Comparison of ENCODE assay signal across 12 cellular contexts in the genomic region with DNA sequence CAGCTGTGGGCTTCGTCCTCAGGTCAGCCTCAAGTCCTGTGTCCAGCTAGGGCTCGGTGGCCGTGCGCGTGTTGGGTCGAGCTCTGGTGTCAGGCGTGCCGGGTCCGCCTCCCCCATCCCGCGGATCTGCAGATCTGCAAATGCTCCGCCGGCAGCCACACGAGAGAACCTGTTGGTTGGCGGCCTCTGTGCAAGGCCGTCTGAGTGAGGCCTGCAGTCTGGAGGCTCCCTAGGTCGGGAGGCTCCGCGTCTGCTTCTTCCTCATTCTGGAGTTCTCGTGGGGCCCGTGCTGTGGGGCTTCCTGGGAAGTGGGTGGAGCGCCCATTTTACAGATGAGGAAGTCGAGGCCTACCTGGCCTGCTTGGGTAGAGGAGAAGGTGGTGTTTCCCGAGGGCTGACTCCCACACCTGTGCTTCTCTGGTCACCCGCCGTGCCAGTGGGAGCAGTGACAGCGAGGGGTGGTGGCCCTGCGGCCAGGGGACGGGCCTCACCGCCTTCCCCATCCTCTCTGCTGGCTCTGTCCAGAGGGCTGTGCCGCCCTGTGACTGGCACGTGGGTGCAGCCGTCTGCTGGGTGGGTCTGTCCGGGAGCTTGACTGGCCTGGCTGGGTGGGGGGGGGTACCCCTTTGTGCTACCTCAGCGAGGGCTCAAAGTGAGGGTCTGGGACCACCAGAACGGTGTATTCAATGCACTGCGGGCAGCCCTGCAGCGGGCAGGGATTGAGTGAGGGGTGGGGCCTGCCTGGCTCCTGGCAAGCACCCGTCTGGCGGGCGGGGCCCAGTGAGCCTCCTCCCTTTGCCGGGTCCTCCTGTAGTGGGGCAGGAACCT. TPM values are rescaled to one million over a fixed set of nuclear protein-coding genes. Genes with fewer than 3 reads are reported as not detected.
A peak's percentile ranks its signal among the peaks of the same experiment; 100 is the strongest.
DNase-seq lines count a peak whose midpoint lies in the region; ATAC-seq, FAIRE-seq and TF ChIP-seq lines count a peak whose summit lies in the region.
"Had no signal": no experiment of that assay in that cellular context is flagged by ENCODE, and none has a peak within 500 bp of the region (broad histone marks: within the 10 kb centered on the region; RNA-seq: fewer than 3 reads in every experiment).

No MANE protein-coding gene starts in this region.

- H3K27me3 Mint-ChIP-seq in activated T-cell treated with anti-CD3 and anti-CD28 coated beads, Interleukin-2, amount 50 U/mL, for 72 hours (ENCODE audit: low read depth), result no peaks in the 10 kb centered on the region
- H3K27me3 Mint-ChIP-seq in T-helper 17 cell (no peaks in the 10 kb centered on the region), immature natural killer cell (ENCODE audit: low read depth in 3 of 3) (peaks cover 34 to 48% (median 40%) of the 10 kb centered on the region in 3 donors)

- no peak for ATAC-seq in activated T-cell treated with anti-CD3 and anti-CD28 coated beads, Interleukin-2, amount 50 U/mL, for 72 hours (replicated peaks in 1 of 2)
- ATAC-seq in T-helper 17 cell (no peak), GM19455 (IDR thresholded peaks at IDR 0.05; ENCODE audit: unreplicated experiment) (no peak)
- ATAC-seq: psoas muscle had no signal

- H3K9me3 Mint-ChIP-seq in activated T-cell treated with anti-CD3 and anti-CD28 coated beads, Interleukin-2, amount 50 U/mL, for 72 hours, result no peaks in the 10 kb centered on the region
- no peaks in the 10 kb centered on the region for H3K9me3 Mint-ChIP-seq in immature natural killer cell

- H3K27ac Mint-ChIP-seq in activated T-cell treated with anti-CD3 and anti-CD28 coated beads, Interleukin-2, amount 50 U/mL, for 72 hours, result no peak overlapping the region
- peak overlapping the region; percentile 95 for H3K27ac Mint-ChIP-seq in T-helper 17 cell
- H3K27ac Mint-ChIP-seq in immature natural killer cell, result peak overlapping the region in 4 of 6 donors; percentile 57 to 99 (median 76)

- H3K4me3 ChIP-seq in stomach, result peak overlapping the region in 1 of 4 donors; percentile 9
- H3K4me3 ChIP-seq: psoas muscle had no signal

- TF ChIP-seq POLR2A in stomach (IDR thresholded peaks at IDR 0.05), result no peak

- H3K4me3 Mint-ChIP-seq in activated T-cell treated with anti-CD3 and anti-CD28 coated beads, Interleukin-2, amount 50 U/mL, for 72 hours, result peak overlapping the region; percentile 37 to 88
- peak overlapping the region; percentile 73 for H3K4me3 Mint-ChIP-seq in T-helper 17 cell
- H3K4me3 Mint-ChIP-seq in immature natural killer cell, result peak overlapping the region; percentile 35 to 67 (median 46)

- H3K4me1 ChIP-seq in stomach, result peaks cover 29 to 58% (median 47%) of the 10 kb centered on the region in 4 donors

- peaks cover 0 to 11% (median under 1%) of the 10 kb centered on the region in 4 donors for H3K36me3 ChIP-seq in stomach

- H3K9me3 ChIP-seq in T-helper 17 cell (ENCODE audit: control insufficient read depth, low read length, poor library complexity, severe bottlenecking) (no peaks in the 10 kb centered on the region), stomach (no peaks in the 10 kb centered on the region)
- H3K9me3 ChIP-seq: psoas muscle had no signal

- H3K36me3 Mint-ChIP-seq in activated T-cell treated with anti-CD3 and anti-CD28 coated beads, Interleukin-2, amount 50 U/mL, for 72 hours (ENCODE audit: insufficient read depth in 2 of 2), result peaks cover 0 to 2% of the 10 kb centered on the region in 2 donors
- H3K36me3 Mint-ChIP-seq in T-helper 17 cell (ENCODE audit: low read depth) (peaks cover 4% of the 10 kb centered on the region), immature natural killer cell (no peaks in the 10 kb centered on the region)

- intact Hi-C loops in stomach (cut with DNase I; ENCODE audit: low total_unique reads), result no loop called here

- H3K27ac ChIP-seq in stomach, result peak overlapping the region in 2 of 5 donors; percentile 94 to 97
- H3K27ac ChIP-seq: KMS-11, psoas muscle had no signal

- no peaks in the 10 kb centered on the region for H3K27me3 ChIP-seq in stomach

- no peak for TF ChIP-seq EP300 in stomach (IDR thresholded peaks at IDR 0.05)

- H3K4me1 Mint-ChIP-seq in activated T-cell treated with anti-CD3 and anti-CD28 coated beads, Interleukin-2, amount 50 U/mL, for 72 hours (ENCODE audit: low read depth), result peaks cover 34% of the 10 kb centered on the region
- H3K4me1 Mint-ChIP-seq in T-helper 17 cell (peaks cover 29% of the 10 kb centered on the region), immature natural killer cell (peaks cover 40 to 49% of the 10 kb centered on the region in 2 donors)

- FAIRE-seq in urothelium cell line (lab: Jason Lieb, UNC), result no peak

- no peak for TF ChIP-seq CTCF in stomach (IDR thresholded peaks at IDR 0.05)

- WGBS in stomach, 5 donors, result 45 to 77% (median 69%) methylated on average over 10 to 42 of the region's 42 CpGs

- DNase-seq in activated T-cell treated with anti-CD3 and anti-CD28 coated beads, Interleukin-2, amount 50 U/mL, for 72 hours, result no peak
- DNase-seq in activated T-cell treated with anti-CD3 and anti-CD28 coated beads, Interleukin-2, amount 50 U/mL, for 48 hours, result no peak
- DNase-seq in T-helper 17 cell (no peak), immature natural killer cell (no peak), stomach (peak; percentile 33), NCI-H446 (lab: John Stamatoyannopoulos, UW) (no peak), urothelium cell line (ENCODE audit: low spot score) (no peak)
- DNase-seq: activated effector memory CD4-positive, alpha-beta T cell treated with Interleukin-2 at 50 U/mL for 16 hours; psoas muscle; stimulated activated CD4-positive, alpha-beta T cell treated with anti-CD3 and anti-CD28 coated beads, Interleukin-4, amount 100 ng/mL, for 4 hours had no signal

RNA-seq across cellular contexts. Expression of gene CSNK1G2, which starts 3.3 kb away (rescaled TPM):
- total RNA-seq in activated T-cell treated with anti-CD3 and anti-CD28 coated beads, Interleukin-2, amount 50 U/mL, for 72 hours, result 10 to 100 TPM; 63.7 to 66.5 TPM
- total RNA-seq in T-helper 17 cell (100 to 1,000 TPM; 110 to 117 TPM), stomach (100 to 1,000 TPM in 3 of 5 donors, 10 to 100 TPM in 2; 35.8 to 210 (median 106) TPM)
- polyA plus RNA-seq in immature natural killer cell (10 to 100 TPM; 18.0 to 35.4 (median 21.8) TPM), stomach (10 to 100 TPM; 30.2 to 44.9 (median 37.3) TPM)

RNA-seq across cellular contexts. Expression of gene ADAT3, which starts 39.1 kb away (rescaled TPM):
- total RNA-seq in activated T-cell treated with anti-CD3 and anti-CD28 coated beads, Interleukin-2, amount 50 U/mL, for 72 hours, result 1 to 10 TPM; 4.2 to 4.5 TPM
- total RNA-seq in T-helper 17 cell, result 1 to 10 TPM; 6.4 to 8.5 TPM
- polyA plus RNA-seq in immature natural killer cell, result 10 to 100 TPM in 1 of 3 donors, 1 to 10 TPM in 2; 2.1 to 10.0 (median 4.3) TPM
- 10 to 100 TPM in 3 of 5 donors, 1 to 10 TPM in 2; 4.2 to 75.9 (median 18.3) TPM for total RNA-seq in stomach
- polyA plus RNA-seq in stomach, result 1 to 10 TPM; 5.5 to 6.7 (median 6.0) TPM

RNA-seq across cellular contexts. Expression of gene SCAMP4, which starts 39.1 kb away (rescaled TPM):
- 10 to 100 TPM; 36.5 to 42.6 TPM for total RNA-seq in activated T-cell treated with anti-CD3 and anti-CD28 coated beads, Interleukin-2, amount 50 U/mL, for 72 hours
- total RNA-seq in T-helper 17 cell (10 to 100 TPM; 19.2 to 20.7 TPM), stomach (10 to 100 TPM; 10.7 to 77.6 (median 17.9) TPM)
- polyA plus RNA-seq in immature natural killer cell (10 to 100 TPM in 2 of 3 donors, 1 to 10 TPM in 1; 7.6 to 31.9 (median 22.6) TPM), stomach (10 to 100 TPM in 2 of 3 donors, 1 to 10 TPM in 1; 7.8 to 23.9 (median 19.4) TPM)

RNA-seq across cellular contexts. Expression of gene ABHD17A, which starts 59.0 kb away (rescaled TPM):
- total RNA-seq in activated T-cell treated with anti-CD3 and anti-CD28 coated beads, Interleukin-2, amount 50 U/mL, for 72 hours, result 10 to 100 TPM; 84.2 to 92.1 TPM
- total RNA-seq in T-helper 17 cell (100 to 1,000 TPM; 121 to 125 TPM), stomach (100 to 1,000 TPM in 1 of 5 donors, 10 to 100 TPM in 4; 25.7 to 177 (median 33.0) TPM)
- polyA plus RNA-seq in immature natural killer cell (100 to 1,000 TPM; 652 to 783 (median 741) TPM), stomach (10 to 100 TPM; 73.0 to 76.3 (median 75.5) TPM)
